In genomic region chr21:43885721-43886120, GRCh38 we compare ENCODE assay signal across 14 cellular contexts. TPM values are rescaled to one million over a fixed set of nuclear protein-coding genes. Genes with fewer than 3 reads are reported as not detected.
DNase-seq lines count a peak whose midpoint lies in the region; ATAC-seq and TF ChIP-seq lines count a peak whose summit lies in the region.
"Had no signal": no experiment of that assay in that cellular context is flagged by ENCODE, and none has a peak within 500 bp of the region (broad histone marks: within the 10 kb centered on the region; RNA-seq: fewer than 3 reads in every experiment).

No MANE protein-coding gene starts in this region.

- H3K4me3 ChIP-seq in spleen, result no peak overlapping the region

- no peaks in the 10 kb centered on the region for H3K27me3 ChIP-seq in spleen (replicated peaks in 1 of 7)

- intact Hi-C loops in natural killer cell (cut with micrococcal nuclease), result no loop called here
- intact Hi-C loops in spleen (cut with DNase I; ENCODE audit: low total_unique reads), result no loop called here

- TF ChIP-seq POLR2A in spleen (IDR thresholded peaks at IDR 0.05), result no peak

- no peak overlapping the region for H3K4me3 Mint-ChIP-seq in natural killer cell treated with Interleukin-12 subunit alpha and Interleukin-12 subunit beta and Interleukin-15 and Interleukin-18, amount 100 ng/mL, for 72 hours
- H3K4me3 Mint-ChIP-seq in natural killer cell, result no peak overlapping the region
- H3K4me3 Mint-ChIP-seq: B cell; CD4-positive, alpha-beta T cell; HFFc6 had no signal

- WGBS in spleen, 5 donors, result 93 to 97% (median 94%) methylated on average over 14 of the region's 14 CpGs

- TF ChIP-seq CTCF in natural killer cell (IDR thresholded peaks at IDR 0.05) (no peak), spleen (IDR thresholded peaks at IDR 0.05 in 8 of 11, conservative IDR thresholded peaks at IDR 0.05 in 3 of 11) (no peak)

- H3K36me3 Mint-ChIP-seq in natural killer cell treated with Interleukin-12 subunit alpha and Interleukin-12 subunit beta and Interleukin-15 and Interleukin-18, amount 100 ng/mL, for 72 hours, result no peaks in the 10 kb centered on the region
- H3K36me3 Mint-ChIP-seq in natural killer cell, result no peaks in the 10 kb centered on the region

- ATAC-seq in natural killer cell treated with Interleukin-12 subunit alpha and Interleukin-12 subunit beta and Interleukin-15 and Interleukin-18, amount 100 ng/mL, for 72 hours, result no peak
- ATAC-seq in natural killer cell, result no peak
- no peak for ATAC-seq in GM21367 (IDR thresholded peaks at IDR 0.05; ENCODE audit: unreplicated experiment)
- no peak for ATAC-seq in GM18870 (IDR thresholded peaks at IDR 0.05; ENCODE audit: unreplicated experiment)

- H3K27ac ChIP-seq in spleen, result peak overlapping the region in 2 of 8 donors; percentile 2 to 74

- no peaks in the 10 kb centered on the region for H3K27me3 Mint-ChIP-seq in natural killer cell treated with Interleukin-12 subunit alpha and Interleukin-12 subunit beta and Interleukin-15 and Interleukin-18, amount 100 ng/mL, for 72 hours
- no peaks in the 10 kb centered on the region for H3K27me3 Mint-ChIP-seq in natural killer cell (ENCODE audit: low read depth in 2 of 2)
- H3K27me3 Mint-ChIP-seq: B cell; CD4-positive, alpha-beta T cell had no signal

- H3K9me3 ChIP-seq in spleen, result no peaks in the 10 kb centered on the region

- no peak overlapping the region for H3K27ac Mint-ChIP-seq in natural killer cell treated with Interleukin-12 subunit alpha and Interleukin-12 subunit beta and Interleukin-15 and Interleukin-18, amount 100 ng/mL, for 72 hours
- H3K27ac Mint-ChIP-seq in natural killer cell, result no peak overlapping the region
- H3K27ac Mint-ChIP-seq: B cell, HFFc6 had no signal

- peak; percentile 41 for DNase-seq in natural killer cell treated with Interleukin-12 subunit alpha and Interleukin-12 subunit beta and Interleukin-15 and Interleukin-18, amount 100 ng/mL, for 72 hours (ENCODE audit: low spot score)
- no peak for DNase-seq in natural killer cell
- DNase-seq in mesenteric fat pad (ENCODE audit: low spot score), result peak; percentile 74
- DNase-seq in spleen, result peak; percentile 49
- no peak for DNase-seq in Kasumi-1 (lab: John Stamatoyannopoulos, UW)
- DNase-seq: CD4-positive, alpha-beta T cell; DMS79 treated with DMSO at 0.1 percent for 48 hours; EL; GDM1; HCEC 1CT; HFFc6 had no signal

- H3K36me3 ChIP-seq in spleen, result peaks cover 0 to 48% (median 2%) of the 10 kb centered on the region in 6 donors

- H3K4me1 ChIP-seq in spleen, result peaks cover 0 to 69% (median 41%) of the 10 kb centered on the region in 6 donors

- peaks cover 24 to 28% of the 10 kb centered on the region in 2 donors for H3K4me1 Mint-ChIP-seq in natural killer cell treated with Interleukin-12 subunit alpha and Interleukin-12 subunit beta and Interleukin-15 and Interleukin-18, amount 100 ng/mL, for 72 hours (ENCODE audit: low read depth in 2 of 2)
- peaks cover 14 to 38% of the 10 kb centered on the region in 2 donors for H3K4me1 Mint-ChIP-seq in natural killer cell

- H3K9me3 Mint-ChIP-seq in natural killer cell treated with Interleukin-12 subunit alpha and Interleukin-12 subunit beta and Interleukin-15 and Interleukin-18, amount 100 ng/mL, for 72 hours, result no peaks in the 10 kb centered on the region
- no peaks in the 10 kb centered on the region for H3K9me3 Mint-ChIP-seq in natural killer cell
- H3K9me3 Mint-ChIP-seq: CD4-positive, alpha-beta T cell; HFFc6 had no signal

RNA-seq across cellular contexts. Expression of gene AGPAT3, which starts 20.7 kb away (rescaled TPM):
- 100 to 1,000 TPM in 1 of 2 donors, 10 to 100 TPM in 1; 66.8 to 115 TPM for total RNA-seq in natural killer cell treated with Interleukin-12 subunit alpha and Interleukin-12 subunit beta and Interleukin-15 and Interleukin-18, amount 100 ng/mL, for 72 hours
- total RNA-seq in natural killer cell (10 to 100 TPM; 39.5 to 45.7 (median 42.3) TPM), mesenteric fat pad (79.2 TPM), spleen (10 to 100 TPM; 50.8 to 92.0 (median 64.5) TPM)
- polyA plus RNA-seq in spleen, result 10 to 100 TPM in 1 of 3 donors, 1 to 10 TPM in 2; 6.9 to 20.7 (median 8.3) TPM

Comparison
In these comparisons a context has a peak if more than half of its experiments do, and no peak if none do; other contexts are left out.
1. DNase-seq: peak in natural killer cell treated with Interleukin-12 subunit alpha and Interleukin-12 subunit beta and Interleukin-15 and Interleukin-18, amount 100 ng/mL, for 72 hours (single experiment), mesenteric fat pad (single experiment) and spleen (single experiment); none in natural killer cell (single experiment) and Kasumi-1 (0 of 2).